Comparison of ENCODE assay signal across 21 cellular contexts in the genomic region with DNA sequence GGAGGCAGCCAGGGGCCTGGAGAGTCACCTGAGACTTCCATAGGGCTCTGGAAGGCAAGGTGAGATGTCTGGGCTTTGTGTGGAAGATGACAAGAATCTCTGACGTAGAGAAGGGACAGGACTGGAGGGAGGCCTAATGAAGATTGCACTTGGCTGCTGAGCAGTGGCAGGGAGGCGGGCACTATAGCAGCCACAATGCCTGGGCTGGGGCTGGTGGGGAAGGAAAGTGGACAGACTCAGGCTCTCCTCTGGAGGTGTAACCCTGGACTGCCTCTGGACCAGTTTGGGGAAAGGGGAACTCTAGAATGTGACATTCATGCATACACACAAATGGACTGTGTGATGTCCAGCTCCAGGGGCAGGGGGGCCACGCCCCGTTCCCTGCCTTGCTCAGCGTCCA. TPM values are rescaled to one million over a fixed set of nuclear protein-coding genes. Genes with fewer than 3 reads are reported as not detected.
DNase-seq lines count a peak whose midpoint lies in the region; ATAC-seq lines count a peak whose summit lies in the region.
"Had no signal": no experiment of that assay in that cellular context is flagged by ENCODE, and none has a peak within 500 bp of the region (broad histone marks: within the 10 kb centered on the region; RNA-seq: fewer than 3 reads in every experiment).

No MANE protein-coding gene starts in this region.

- H3K36me3 Mint-ChIP-seq in stimulated activated naive CD8-positive, alpha-beta T cell treated with anti-CD3 and anti-CD28 coated beads, Interleukin-15, Interleukin-2, amounts not matched to agents 100 ng/mL and 50 ng/mL, for 24 hours (ENCODE audit: low read depth) = peaks cover 26% of the 10 kb centered on the region
- H3K36me3 Mint-ChIP-seq in T-helper 17 cell (ENCODE audit: low read depth) (peaks cover 2% of the 10 kb centered on the region), memory B cell (peaks cover 10% of the 10 kb centered on the region)

- intact Hi-C loops in right cardiac atrium (cut with DNase I) = loop anchor here in 2 of 4 donors (5.0 kb wide), 1 partner anchor 272 kb away; no protein-coding TSS in a partner anchor

- no peaks in the 10 kb centered on the region for H3K4me1 Mint-ChIP-seq in stimulated activated naive CD8-positive, alpha-beta T cell treated with anti-CD3 and anti-CD28 coated beads, Interleukin-15, Interleukin-2, amounts not matched to agents 100 ng/mL and 50 ng/mL, for 24 hours (ENCODE audit: low read depth)
- H3K4me1 Mint-ChIP-seq in T-helper 17 cell (peaks cover 11% of the 10 kb centered on the region), memory B cell (peaks cover 5% of the 10 kb centered on the region)

- H3K9me3 Mint-ChIP-seq in stimulated activated naive CD8-positive, alpha-beta T cell treated with anti-CD3 and anti-CD28 coated beads, Interleukin-15, Interleukin-2, amounts not matched to agents 100 ng/mL and 50 ng/mL, for 24 hours = no peaks in the 10 kb centered on the region
- no peaks in the 10 kb centered on the region for H3K9me3 Mint-ChIP-seq in memory B cell
- H3K9me3 Mint-ChIP-seq: CD4-positive, alpha-beta T cell had no signal

- no peaks in the 10 kb centered on the region for H3K27me3 Mint-ChIP-seq in stimulated activated naive CD8-positive, alpha-beta T cell treated with anti-CD3 and anti-CD28 coated beads, Interleukin-15, Interleukin-2, amounts not matched to agents 100 ng/mL and 50 ng/mL, for 24 hours
- H3K27me3 Mint-ChIP-seq in T-helper 17 cell (no peaks in the 10 kb centered on the region), memory B cell (no peaks in the 10 kb centered on the region)
- H3K27me3 Mint-ChIP-seq: CD4-positive, alpha-beta T cell had no signal

- DNase-seq in stimulated activated naive CD8-positive, alpha-beta T cell treated with anti-CD3 and anti-CD28 coated beads, Interleukin-15, Interleukin-2, amounts not matched to agents 100 U/mL and 50 U/mL, for 24 hours = no peak
- DNase-seq in T-helper 17 cell (no peak), memory B cell (ENCODE audit: low spot score in 2 of 2) (no peak), right cardiac atrium (no peak)
- DNase-seq in activated CD8-positive, alpha-beta memory T cell treated with anti-CD3 and anti-CD28 coated beads, Interleukin-2, amount 50 U/mL, for 48 hours = no peak
- no peak for DNase-seq in activated CD4-positive, alpha-beta T cell treated with anti-CD3 and anti-CD28 coated beads, Interleukin-2, amount 50 U/mL, for 48 hours
- DNase-seq: CD4-positive, alpha-beta T cell; COR-L47; DMS 273 treated with DMSO at 0.1 percent for 48 hours; DMS79 treated with DMSO at 0.1 percent for 48 hours; Karpas-422; MV-4-11; NCI-H1694; NCI-H2081 treated with DMSO at 0.1 percent for 48 hours; NCI-H446 treated with DMSO at 0.1 percent for 48 hours; NCI-H526 treated with DMSO at 0.1 percent for 48 hours; OCI-M1; SHP77 had no signal

- peak overlapping the region; percentile 9 for H3K27ac Mint-ChIP-seq in stimulated activated naive CD8-positive, alpha-beta T cell treated with anti-CD3 and anti-CD28 coated beads, Interleukin-15, Interleukin-2, amounts not matched to agents 100 ng/mL and 50 ng/mL, for 24 hours
- H3K27ac Mint-ChIP-seq in T-helper 17 cell (peak overlapping the region; percentile 67), memory B cell (peak overlapping the region; percentile 10)
- H3K27ac Mint-ChIP-seq: CD4-positive, alpha-beta T cell had no signal

- ATAC-seq in stimulated activated naive CD8-positive, alpha-beta T cell treated with anti-CD3 and anti-CD28 coated beads, Interleukin-15, Interleukin-2, amounts not matched to agents 100 U/mL and 50 U/mL, for 24 hours = no peak
- ATAC-seq in T-helper 17 cell = no peak
- ATAC-seq in memory B cell (ENCODE audit: low read depth) = no peak
- no peak for ATAC-seq in right cardiac atrium

- H3K27ac ChIP-seq in right cardiac atrium (ENCODE audit: low read length) = no peak overlapping the region

- no peak overlapping the region for H3K4me3 ChIP-seq in right cardiac atrium (ENCODE audit: low read length)

- H3K4me1 ChIP-seq in right cardiac atrium (ENCODE audit: control insufficient read depth, insufficient read depth, low read length) = no peaks in the 10 kb centered on the region

- H3K9me3 ChIP-seq in T-helper 17 cell (ENCODE audit: control insufficient read depth, low read length, poor library complexity, severe bottlenecking) = no peaks in the 10 kb centered on the region
- no peaks in the 10 kb centered on the region for H3K9me3 ChIP-seq in right cardiac atrium (ENCODE audit: control insufficient read depth, low read length)

- H3K4me3 Mint-ChIP-seq in stimulated activated naive CD8-positive, alpha-beta T cell treated with anti-CD3 and anti-CD28 coated beads, Interleukin-15, Interleukin-2, amounts not matched to agents 100 ng/mL and 50 ng/mL, for 24 hours = no peak overlapping the region
- H3K4me3 Mint-ChIP-seq in T-helper 17 cell = no peak overlapping the region
- no peak overlapping the region for H3K4me3 Mint-ChIP-seq in memory B cell
- H3K4me3 Mint-ChIP-seq: CD4-positive, alpha-beta T cell had no signal

- 93% methylated on average over 5 of the region's 5 CpGs for WGBS in right cardiac atrium

- no peaks in the 10 kb centered on the region for H3K27me3 ChIP-seq in right cardiac atrium (ENCODE audit: control insufficient read depth, insufficient read depth)

RNA-seq across cellular contexts. Expression of gene CYP2D6, which starts 34.3 kb away (rescaled TPM):
- total RNA-seq in T-helper 17 cell (1 to 10 TPM; 5.9 to 9.6 TPM), right cardiac atrium (under 1 TPM; 0.19 to 0.29 (median 0.23) TPM)
- 0.29 TPM for polyA plus RNA-seq in right cardiac atrium
- total RNA-seq: H4, M059J had no signal

Comparison
In these comparisons a context has a peak if more than half of its experiments do, and no peak if none do; other contexts are left out.
1. H3K27ac Mint-ChIP-seq: peak in every context shown above with its lines; median percentile 67 in T-helper 17 cell; 10 in memory B cell; 9 in stimulated activated naive CD8-positive, alpha-beta T cell treated with anti-CD3 and anti-CD28 coated beads, Interleukin-15, Interleukin-2, amounts not matched to agents 100 ng/mL and 50 ng/mL, for 24 hours.
2. RNA of gene CYP2D6, which starts 34.3 kb away (total RNA-seq): 5.9 to 9.6 TPM in T-helper 17 cell; 0.19 to 0.29 TPM in right cardiac atrium; every median in the first group is over 4 times any median in the second.